Comparison of ENCODE assay signal across 18 cellular contexts in genomic region chr2:195545811-195546210, GRCh38.
"Had no signal": no experiment of that assay in that cellular context is flagged by ENCODE, and none has a peak within 500 bp of the region (broad histone marks: within the 10 kb centered on the region; RNA-seq: fewer than 3 reads in every experiment).

No MANE protein-coding gene starts in this region.

- DNase-seq: activated CD8-positive, alpha-beta T cell treated with anti-CD3 and anti-CD28 coated beads for 36 hours; activated gamma-delta T cell treated with Interleukin-2 at 50 U/mL for 16 hours; activated T-cell treated with anti-CD3 and anti-CD28 coated beads, Interleukin-2, amount 50 U/mL, for 48 hours; aorta; foreskin fibroblast; left colon; ovary; stimulated activated CD4-positive, alpha-beta T cell treated with anti-CD3 and anti-CD28 coated beads, Interleukin-2, amount 100 ng/mL, for 48 hours; stimulated activated CD8-positive, alpha-beta memory T cell treated with anti-CD3 and anti-CD28 coated beads, Interleukin-4, amount 100 ng/mL, for 48 hours; stimulated activated naive CD4-positive, alpha-beta T cell; T-helper 17 cell; testis; trophoblast cell; uterus had no signal

- H3K27me3 Mint-ChIP-seq: activated CD8-positive, alpha-beta T cell treated with anti-CD3 and anti-CD28 coated beads for 36 hours; memory B cell; T-helper 17 cell had no signal

- H3K27ac Mint-ChIP-seq: activated CD8-positive, alpha-beta T cell treated with anti-CD3 and anti-CD28 coated beads for 36 hours; brain; memory B cell; nephron; T-helper 17 cell had no signal

- H3K4me3 Mint-ChIP-seq: activated CD8-positive, alpha-beta T cell treated with anti-CD3 and anti-CD28 coated beads for 36 hours; brain; memory B cell; nephron; T-helper 17 cell had no signal

- ATAC-seq: activated CD4-positive, CD25-positive, alpha-beta regulatory T cell treated with anti-CD3 and anti-CD28 coated beads, Interleukin-2, amount 50 U/mL, for 24 hours; activated CD8-positive, alpha-beta T cell treated with anti-CD3 and anti-CD28 coated beads for 36 hours; left colon; T-helper 17 cell had no signal

- H3K4me1 Mint-ChIP-seq: brain, nephron had no signal

- H3K36me3 Mint-ChIP-seq: brain had no signal
